In genomic region chr5:136314302-136314701, GRCh38 we compare ENCODE assay signal across 39 cellular contexts. TPM values are rescaled to one million over a fixed set of nuclear protein-coding genes. Genes with fewer than 3 reads are reported as not detected.
"Had no signal": no experiment of that assay in that cellular context is flagged by ENCODE, and none has a peak within 500 bp of the region (broad histone marks: within the 10 kb centered on the region; RNA-seq: fewer than 3 reads in every experiment).

No MANE protein-coding gene starts in this region.

- H3K4me3 ChIP-seq: MG63 had no signal

- H3K9me3 ChIP-seq: MG63 had no signal

- H3K36me3 ChIP-seq: MG63 had no signal

- DNase-seq: MG63, MM.1S, MV-4-11, NCI-H1048, NCI-H1092, NCI-H1092 treated with DMSO at 0.1 percent for 48 hours, NCI-H1105, NCI-H1105 treated with DMSO at 0.1 percent for 48 hours, NCI-H1417, NCI-H1417 treated with DMSO at 0.1 percent for 48 hours, NCI-H1436, NCI-H1436 treated with DMSO at 0.1 percent for 48 hours, NCI-H146, NCI-H1694, NCI-H1694 treated with DMSO at 0.1 percent for 48 hours, NCI-H187, NCI-H187 treated with DMSO at 0.1 percent for 48 hours, NCI-H1930, NCI-H2029, NCI-H2029 treated with DMSO at 0.1 percent for 48 hours, NCI-H2081, NCI-H2081 treated with DMSO at 0.1 percent for 48 hours, NCI-H2107, NCI-H2171, NCI-H2171 treated with DMSO at 0.1 percent for 48 hours, NCI-H2227 treated with DMSO at 0.1 percent for 48 hours, NCI-H226, NCI-H345, NCI-H446, NCI-H446 treated with DMSO at 0.1 percent for 48 hours, NCI-H510A, NCI-H510A treated with DMSO at 0.1 percent for 48 hours, NCI-H524, NCI-H524 treated with DMSO at 0.1 percent for 48 hours, NCI-H526, NCI-H526 treated with DMSO at 0.1 percent for 48 hours had no signal

RNA-seq across cellular contexts. Expression of gene TRPC7, which starts 51.0 kb away (rescaled TPM):
- total RNA-seq: M059J, MCF 10A, NCI-H460 had no signal
